In genomic region chrX:153819398-153820083, GRCh38 we compare ENCODE assay signal across 8 cellular contexts. TPM values are rescaled to one million over a fixed set of nuclear protein-coding genes. Genes with fewer than 3 reads are reported as not detected.
DNase-seq lines count a peak whose midpoint lies in the region; ATAC-seq and TF ChIP-seq lines count a peak whose summit lies in the region.
"Had no signal": no experiment of that assay in that cellular context is flagged by ENCODE, and none has a peak within 500 bp of the region (broad histone marks: within the 10 kb centered on the region; RNA-seq: fewer than 3 reads in every experiment).

No MANE protein-coding gene starts in this region.

- H3K9me3 ChIP-seq in RWPE2 (ENCODE audit: severe bottlenecking): no peaks in the 10 kb centered on the region
- no peaks in the 10 kb centered on the region for H3K9me3 ChIP-seq in gastroesophageal sphincter

- no peak for TF ChIP-seq POLR2A in gastroesophageal sphincter (IDR thresholded peaks at IDR 0.05)

- H3K36me3 ChIP-seq in RWPE2 (ENCODE audit: low read depth): no peaks in the 10 kb centered on the region
- H3K36me3 ChIP-seq in gastroesophageal sphincter: no peaks in the 10 kb centered on the region

- H3K4me3 ChIP-seq in RWPE2 (ENCODE audit: severe bottlenecking): peak overlapping the region; percentile 33
- H3K4me3 ChIP-seq in gastroesophageal sphincter: peak overlapping the region; percentile 40 to 53
- peak overlapping the region; percentile 32 for H3K4me3 ChIP-seq in skeletal muscle cell (ENCODE audit: low read depth, low read length)

- no peaks in the 10 kb centered on the region for H3K4me1 ChIP-seq in RWPE2 (ENCODE audit: insufficient read depth, poor library complexity, severe bottlenecking)
- peaks cover 0 to 16% (median 4%) of the 10 kb centered on the region in 3 donors for H3K4me1 ChIP-seq in gastroesophageal sphincter

- TF ChIP-seq CTCF in RWPE2 (IDR thresholded peaks at IDR 0.05; ENCODE audit: poor library complexity, severe bottlenecking) (no peak), gastroesophageal sphincter (IDR thresholded peaks at IDR 0.05) (no peak)

- WGBS in gastroesophageal sphincter (ENCODE audit: low coverage in 1 of 2), 2 donors: 63% methylated on average over 6 of the region's 22 CpGs; no CpG with 5 or more reads in 1 of the 2 donors

- H3K27me3 ChIP-seq in RWPE2 (ENCODE audit: insufficient read depth, poor library complexity, severe bottlenecking) (no peaks in the 10 kb centered on the region), gastroesophageal sphincter (no peaks in the 10 kb centered on the region)

- TF ChIP-seq EP300 in gastroesophageal sphincter (IDR thresholded peaks at IDR 0.05): no peak

- ATAC-seq in RWPE2 (ENCODE audit: low read depth) (peak; percentile 47; the same call in 2 of the 3 replicates), gastroesophageal sphincter (no peak), HG03175 (IDR thresholded peaks at IDR 0.05; ENCODE audit: unreplicated experiment) (no peak)

- peak; percentile 3 for DNase-seq in GM19238 (ENCODE audit: insufficient read length, low spot score)
- DNase-seq in RWPE2 (ENCODE audit: low spot score): no peak
- DNase-seq in skeletal muscle cell (ENCODE audit: low read depth): no peak
- no peak for DNase-seq in globus pallidus (ENCODE audit: low spot score)
- no peak for DNase-seq in GDM1 (lab: John Stamatoyannopoulos, UW)
- DNase-seq: NCI-H1694 had no signal

- H3K27ac ChIP-seq in RWPE2 (ENCODE audit: poor library complexity, severe bottlenecking): no peak overlapping the region
- peak overlapping the region in 2 of 4 donors; percentile 11 to 63 for H3K27ac ChIP-seq in gastroesophageal sphincter

RNA-seq across cellular contexts. Expression of gene PDZD4, which starts 10.8 kb away (rescaled TPM):
- 10 to 100 TPM; 10.6 to 48.5 (median 26.4) TPM for total RNA-seq in gastroesophageal sphincter

RNA-seq across cellular contexts. Expression of gene SSR4, which starts 25.1 kb away (rescaled TPM):
- 100 to 1,000 TPM in 2 of 4 donors, 10 to 100 TPM in 2; 75.8 to 126 (median 110) TPM for total RNA-seq in gastroesophageal sphincter

RNA-seq across cellular contexts. Expression of gene IDH3G, which starts 25.4 kb away (rescaled TPM):
- 100 to 1,000 TPM in 1 of 4 donors, 10 to 100 TPM in 3; 55.5 to 104 (median 59.7) TPM for total RNA-seq in gastroesophageal sphincter

RNA-seq across cellular contexts. Expression of gene SRPK3, which starts 38.7 kb away (rescaled TPM):
- 1 to 10 TPM in 3 of 4 donors, not detected in 1; 3.0 to 4.7 (median 4.4) TPM for total RNA-seq in gastroesophageal sphincter

RNA-seq across cellular contexts. Expression of gene PLXNB3, which starts 55.5 kb away (rescaled TPM):
- 10 to 100 TPM in 3 of 4 donors, 1 to 10 TPM in 1; 9.2 to 19.2 (median 16.8) TPM for total RNA-seq in gastroesophageal sphincter
